ENCODE assay signal across 10 cellular contexts in the genomic region with DNA sequence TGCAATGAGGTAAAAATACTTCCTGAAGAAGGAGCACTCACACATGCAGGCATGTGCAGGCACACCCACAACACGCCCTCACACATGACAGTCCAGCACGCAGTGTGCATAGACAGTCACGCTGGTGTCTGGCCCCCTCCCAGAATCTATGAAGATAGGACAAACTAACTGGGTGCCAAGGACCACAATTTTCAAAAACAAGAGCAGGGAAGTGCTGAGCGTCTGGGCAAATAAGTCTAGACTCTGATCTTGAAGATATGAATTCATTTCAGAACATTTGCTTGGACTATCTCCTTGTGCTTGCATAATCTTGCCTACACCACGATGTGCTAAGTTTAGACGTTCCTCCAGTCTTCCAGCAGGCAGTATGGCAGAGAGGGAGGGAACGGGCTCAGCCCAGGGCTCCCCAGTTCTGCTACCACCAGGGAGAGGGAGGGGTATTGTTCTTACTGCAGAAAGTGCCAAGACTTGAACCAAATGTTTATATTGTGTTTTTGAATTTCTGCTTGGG.
A peak's percentile ranks its signal among the peaks of the same experiment; 100 is the strongest.
DNase-seq lines count a peak whose midpoint lies in the region; TF ChIP-seq lines count a peak whose summit lies in the region.
"Had no signal": no experiment of that assay in that cellular context is flagged by ENCODE, and none has a peak within 500 bp of the region (broad histone marks: within the 10 kb centered on the region; RNA-seq: fewer than 3 reads in every experiment).

No MANE protein-coding gene starts in this region.

- no peaks in the 10 kb centered on the region for H3K36me3 ChIP-seq in spleen
- no peaks in the 10 kb centered on the region for H3K36me3 ChIP-seq in SK-N-SH (replicated peaks in 1 of 2; ENCODE audit: control insufficient read depth in 1 of 2, insufficient read depth in 2 of 2, low read length in 1 of 2)

- intact Hi-C loops in spleen (cut with DNase I; ENCODE audit: low total_unique reads): no loop called here

- CTCF ChIA-PET in SK-N-SH (lab: Yijun Ruan, JAX): interaction anchor here (1.2 kb wide), 1 partner anchor 9 kb away, joined by 3 read pairs; no protein-coding TSS in a partner anchor

- 62 to 72% (median 64%) methylated on average over 7 of the region's 7 CpGs for WGBS in spleen, 5 donors
- 91% methylated on average over 7 of the region's 7 CpGs for WGBS in SK-N-SH (ENCODE audit: low lambda C conversion rate)

- H3F3A ChIP-seq in SK-N-SH (replicated peaks; ENCODE audit: insufficient read depth): no peaks in the 10 kb centered on the region

- H3K9me2 ChIP-seq in SK-N-SH: no peaks in the 10 kb centered on the region

- peaks cover 11 to 39% (median 27%) of the 10 kb centered on the region in 6 donors for H3K4me1 ChIP-seq in spleen
- H3K4me1 ChIP-seq in SK-N-SH (ENCODE audit: control insufficient read depth in 1 of 2, insufficient read depth in 2 of 2, low read depth in 1 of 2, low read length in 1 of 2): no peaks in the 10 kb centered on the region; a peak in 1 of 4 replicates

- TF ChIP-seq CTCF in spleen (IDR thresholded peaks at IDR 0.05 in 8 of 11, conservative IDR thresholded peaks at IDR 0.05 in 3 of 11) (no peak), SK-N-SH (IDR thresholded peaks at IDR 0.05) (no peak)

- no peak for TF ChIP-seq POLR2A in spleen (IDR thresholded peaks at IDR 0.05)

- H3K9me3 ChIP-seq in spleen (no peaks in the 10 kb centered on the region), SK-N-SH (no peaks in the 10 kb centered on the region)

- peak; percentile 56 for DNase-seq in HT-29 (ENCODE audit: low spot score)
- peak; percentile 65 for DNase-seq in iris pigment epithelial cell (ENCODE audit: low read depth)
- no peak for DNase-seq in spleen
- no peak for DNase-seq in NCI-H510A treated with DMSO at 0.1 percent for 48 hours (lab: John Stamatoyannopoulos, UW)
- no peak for DNase-seq in AML-193 (lab: John Stamatoyannopoulos, UW)
- no peak for DNase-seq in SK-N-SH
- no peak for DNase-seq in NCI-H1417 (lab: John Stamatoyannopoulos, UW)
- DNase-seq: activated CD8-positive, alpha-beta memory T cell treated with anti-CD3 and anti-CD28 coated beads, Interleukin-2, amount 10 ng/mL, durations not matched to agents 7 days and 5 days; NCI-H524 had no signal

- TF ChIP-seq RAD21 in SK-N-SH (IDR thresholded peaks at IDR 0.05; ENCODE audit: low read length): no peak

- no peak overlapping the region for H2AFZ ChIP-seq in SK-N-SH (ENCODE audit: low read depth)

- POLR2A ChIA-PET in SK-N-SH (lab: Yijun Ruan, JAX): no interaction called here

- no peak overlapping the region for H3K4me2 ChIP-seq in SK-N-SH

- H3K27ac ChIP-seq in cingulate gyrus (ENCODE audit: low read depth, low read length): peak overlapping the region; percentile 20
- H3K27ac ChIP-seq in spleen: peak overlapping the region in 7 of 8 donors; percentile 52 to 72 (median 58)
- H3K27ac ChIP-seq in SK-N-SH (ENCODE audit: low read depth in 2 of 2, low read length in 1 of 2): no peak overlapping the region

- no peaks in the 10 kb centered on the region for H3K79me2 ChIP-seq in SK-N-SH (ENCODE audit: insufficient read depth)

- H4K20me1 ChIP-seq in SK-N-SH (ENCODE audit: insufficient read depth): no peaks in the 10 kb centered on the region

- no peaks in the 10 kb centered on the region for H3K27me3 ChIP-seq in spleen (replicated peaks in 1 of 7)
- no peaks in the 10 kb centered on the region for H3K27me3 ChIP-seq in SK-N-SH (ENCODE audit: insufficient read depth)

- no peak overlapping the region for H3K4me3 ChIP-seq in spleen
- no peak overlapping the region for H3K4me3 ChIP-seq in SK-N-SH (ENCODE audit: low read depth in 2 of 2, low read length in 1 of 2)

- no peak overlapping the region for H3K9ac ChIP-seq in SK-N-SH

- no peak for TF ChIP-seq EP300 in SK-N-SH (IDR thresholded peaks at IDR 0.05; ENCODE audit: borderline replicate concordance in 1 of 2, low read depth in 1 of 2, low read length in 1 of 2)

TF ChIP-seq in SK-N-SH, 30 proteins besides CTCF, POLR2A, EP300 and RAD21:
- TF ChIP-seq MAX (IDR thresholded peaks at IDR 0.05; ENCODE audit: low read depth): no peak

Comparison
In these comparisons a context has a peak if more than half of its experiments do, and no peak if none do; other contexts are left out.
1. DNase-seq: peak in HT-29 (single experiment) and iris pigment epithelial cell (single experiment); none in spleen (single experiment), NCI-H510A treated with DMSO at 0.1 percent for 48 hours (single experiment), AML-193 (0 of 2), SK-N-SH (single experiment) and NCI-H1417 (0 of 3).
2. H3K27ac ChIP-seq: peak in cingulate gyrus (single experiment) and spleen (7 of 8); none in SK-N-SH (0 of 2).